Comparison of ENCODE assay signal across 19 cellular contexts in genomic region chr14:32820182-32820581, GRCh38.
"Had no signal": no experiment of that assay in that cellular context is flagged by ENCODE, and none has a peak within 500 bp of the region (broad histone marks: within the 10 kb centered on the region; RNA-seq: fewer than 3 reads in every experiment).

No MANE protein-coding gene starts in this region.

- H3K9me3 ChIP-seq: ascending aorta, lower lobe of right lung, transverse colon had no signal

- FAIRE-seq: islet of Langerhans, urothelium cell line had no signal

- H3K27me3 ChIP-seq: ascending aorta, brain microvascular endothelial cell, transverse colon had no signal

- H3K36me3 ChIP-seq: brain microvascular endothelial cell, lower lobe of right lung, transverse colon had no signal

- H3K4me3 ChIP-seq: ascending aorta, lower lobe of right lung, SK-N-MC, skin epidermis, transverse colon had no signal

- H3K4me1 ChIP-seq: ascending aorta, lower lobe of right lung, transverse colon had no signal

- DNase-seq: activated gamma-delta T cell treated with Interleukin-2 at 50 U/mL for 16 hours; activated T-cell treated with anti-CD3 and anti-CD28 coated beads, Interleukin-2, amount 50 U/mL, for 1 hour; brain microvascular endothelial cell; effector CD4-positive, alpha-beta T cell; foreskin melanocyte; glutamatergic neuron; lower lobe of right lung; mesendoderm; naive thymus-derived CD4-positive, alpha-beta T cell; occipital lobe; stimulated activated CD4-positive, alpha-beta T cell treated with anti-CD3 and anti-CD28 coated beads, Interleukin-1b, Interleukin-23, amount 100 ng/mL, for 48 hours; SW 1271; transverse colon had no signal

- ATAC-seq: lower lobe of right lung; naive thymus-derived CD4-positive, alpha-beta T cell; WTC11 had no signal

- H3K27ac ChIP-seq: ascending aorta, brain microvascular endothelial cell, lower lobe of right lung, SK-N-MC, skin epidermis, transverse colon had no signal
